1 cellular context compared by ENCODE assay signal in genomic region chr4:119663160-119663788, GRCh38.
TF ChIP-seq lines count a peak whose summit lies in the region.

No MANE protein-coding gene starts in this region.

TF ChIP-seq in HepG2, 621 proteins besides CTCF, POLR2A, EP300 and RAD21 (continued from another document):
- TF ChIP-seq HOXA3 (CRISPR knock-in tag; IDR thresholded peaks at IDR 0.05) (no peak), DMAP1 (CRISPR knock-in tag; IDR thresholded peaks at IDR 0.05) (no peak), ZKSCAN1 (IDR thresholded peaks at IDR 0.05; ENCODE audit: low read length) (no peak), ZNF335 (CRISPR knock-in tag; IDR thresholded peaks at IDR 0.05) (no peak), ZKSCAN8 (CRISPR knock-in tag; IDR thresholded peaks at IDR 0.05; ENCODE audit: borderline replicate concordance) (no peak), ZEB1 (IDR thresholded peaks at IDR 0.05; ENCODE audit: insufficient replicate concordance, low read depth) (no peak), SSRP1 (CRISPR knock-in tag; IDR thresholded peaks at IDR 0.05) (no peak)
- TF ChIP-seq, protein P1, sequence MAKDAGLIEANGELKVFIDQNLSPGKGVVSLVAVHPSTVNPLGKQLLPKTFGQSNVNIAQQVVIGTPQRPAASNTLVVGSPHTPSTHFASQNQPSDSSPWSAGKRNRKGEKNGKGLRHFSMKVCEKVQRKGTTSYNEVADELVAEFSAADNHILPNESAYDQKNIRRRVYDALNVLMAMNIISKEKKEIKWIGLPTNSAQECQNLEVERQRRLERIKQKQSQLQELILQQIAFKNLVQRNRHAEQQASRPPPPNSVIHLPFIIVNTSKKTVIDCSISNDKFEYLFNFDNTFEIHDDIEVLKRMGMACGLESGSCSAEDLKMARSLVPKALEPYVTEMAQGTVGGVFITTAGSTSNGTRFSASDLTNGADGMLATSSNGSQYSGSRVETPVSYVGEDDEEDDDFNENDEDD (CRISPR knock-in tag; IDR thresholded peaks at IDR 0.05; ENCODE audit: borderline replicate concordance): no peak
